In genomic region chr9:110197330-110198187, GRCh38 we compare ENCODE assay signal across 1 cellular context.
TF ChIP-seq lines count a peak whose summit lies in the region.

No MANE protein-coding gene starts in this region.

TF ChIP-seq in HepG2, 621 proteins besides CTCF, POLR2A, EP300 and RAD21 (continues in another document):
- TF ChIP-seq PHF21A (CRISPR knock-in tag; IDR thresholded peaks at IDR 0.05) (peak; percentile 78), ZNF557 (CRISPR knock-in tag; IDR thresholded peaks at IDR 0.05) (0 out of 2 replicates have a peak, but pooled peaks have one; percentile 73), THRA (CRISPR knock-in tag; IDR thresholded peaks at IDR 0.05; ENCODE audit: borderline replicate concordance) (no peak), NBN (conservative IDR thresholded peaks at IDR 0.05) (no peak), ZNF44 (CRISPR knock-in tag; IDR thresholded peaks at IDR 0.05) (no peak), ZNF382 (CRISPR knock-in tag; IDR thresholded peaks at IDR 0.05; ENCODE audit: borderline replicate concordance) (no peak), ZNF264 (CRISPR knock-in tag; IDR thresholded peaks at IDR 0.05) (peak; percentile 50; the same call in 1 of the 2 replicates), TBX2 (CRISPR knock-in tag; IDR thresholded peaks at IDR 0.05; ENCODE audit: borderline replicate concordance) (peak; percentile 70; the same call in 1 of the 2 replicates), ATF7 (IDR thresholded peaks at IDR 0.05) (no peak), ATF7 (CRISPR knock-in tag; IDR thresholded peaks at IDR 0.05) (0 out of 2 replicates have a peak, but pooled peaks have one; percentile 33), ZNF687 (CRISPR knock-in tag; IDR thresholded peaks at IDR 0.05) (peak; percentile 43), MATR3 (CRISPR knock-in tag; IDR thresholded peaks at IDR 0.05) (no peak), ASH2L (IDR thresholded peaks at IDR 0.05; ENCODE audit: insufficient read length, low read depth, low read length) (peak; percentile 20), KLF11 (CRISPR knock-in tag; IDR thresholded peaks at IDR 0.05) (no peak), RXRB (CRISPR knock-in tag; IDR thresholded peaks at IDR 0.05; ENCODE audit: borderline replicate concordance) (no peak; the same call in 1 of the 2 replicates), ZNF670 (CRISPR knock-in tag; IDR thresholded peaks at IDR 0.05; ENCODE audit: borderline replicate concordance) (no peak), ZSCAN30 (CRISPR knock-in tag; IDR thresholded peaks at IDR 0.05) (no peak), SYNCRIP (IDR thresholded peaks at IDR 0.05; ENCODE audit: insufficient read depth, low read depth, low read length) (no peak), CAMTA2 (CRISPR knock-in tag; IDR thresholded peaks at IDR 0.05; ENCODE audit: borderline replicate concordance) (no peak), ZNF430 (CRISPR knock-in tag; IDR thresholded peaks at IDR 0.05) (peak; percentile 45; the same call in 1 of the 2 replicates), GATAD2A (CRISPR knock-in tag; IDR thresholded peaks at IDR 0.05) (peak; percentile 66), TBL1XR1 (IDR thresholded peaks at IDR 0.05; ENCODE audit: borderline replicate concordance, low read length, partially characterized antibody) (no peak), ZNF569 (CRISPR knock-in tag; IDR thresholded peaks at IDR 0.05; ENCODE audit: borderline replicate concordance) (no peak), NFYC (CRISPR knock-in tag; IDR thresholded peaks at IDR 0.05) (no peak), CEBPB (IDR thresholded peaks at IDR 0.05; ENCODE audit: borderline replicate concordance, low read depth, low read length) (no peak), DNMT1 (CRISPR knock-in tag; IDR thresholded peaks at IDR 0.05) (no peak), ZMYM4 (CRISPR knock-in tag; IDR thresholded peaks at IDR 0.05) (peak; percentile 76), ZNF761 (CRISPR knock-in tag; conservative IDR thresholded peaks at IDR 0.05) (0 out of 2 replicates have a peak, but pooled peaks have one; percentile 47)
- TF ChIP-seq, protein P1, sequence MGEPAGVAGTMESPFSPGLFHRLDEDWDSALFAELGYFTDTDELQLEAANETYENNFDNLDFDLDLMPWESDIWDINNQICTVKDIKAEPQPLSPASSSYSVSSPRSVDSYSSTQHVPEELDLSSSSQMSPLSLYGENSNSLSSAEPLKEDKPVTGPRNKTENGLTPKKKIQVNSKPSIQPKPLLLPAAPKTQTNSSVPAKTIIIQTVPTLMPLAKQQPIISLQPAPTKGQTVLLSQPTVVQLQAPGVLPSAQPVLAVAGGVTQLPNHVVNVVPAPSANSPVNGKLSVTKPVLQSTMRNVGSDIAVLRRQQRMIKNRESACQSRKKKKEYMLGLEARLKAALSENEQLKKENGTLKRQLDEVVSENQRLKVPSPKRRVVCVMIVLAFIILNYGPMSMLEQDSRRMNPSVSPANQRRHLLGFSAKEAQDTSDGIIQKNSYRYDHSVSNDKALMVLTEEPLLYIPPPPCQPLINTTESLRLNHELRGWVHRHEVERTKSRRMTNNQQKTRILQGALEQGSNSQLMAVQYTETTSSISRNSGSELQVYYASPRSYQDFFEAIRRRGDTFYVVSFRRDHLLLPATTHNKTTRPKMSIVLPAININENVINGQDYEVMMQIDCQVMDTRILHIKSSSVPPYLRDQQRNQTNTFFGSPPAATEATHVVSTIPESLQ (CRISPR knock-in tag; conservative IDR thresholded peaks at IDR 0.05): no peak
- TF ChIP-seq, protein P2, sequence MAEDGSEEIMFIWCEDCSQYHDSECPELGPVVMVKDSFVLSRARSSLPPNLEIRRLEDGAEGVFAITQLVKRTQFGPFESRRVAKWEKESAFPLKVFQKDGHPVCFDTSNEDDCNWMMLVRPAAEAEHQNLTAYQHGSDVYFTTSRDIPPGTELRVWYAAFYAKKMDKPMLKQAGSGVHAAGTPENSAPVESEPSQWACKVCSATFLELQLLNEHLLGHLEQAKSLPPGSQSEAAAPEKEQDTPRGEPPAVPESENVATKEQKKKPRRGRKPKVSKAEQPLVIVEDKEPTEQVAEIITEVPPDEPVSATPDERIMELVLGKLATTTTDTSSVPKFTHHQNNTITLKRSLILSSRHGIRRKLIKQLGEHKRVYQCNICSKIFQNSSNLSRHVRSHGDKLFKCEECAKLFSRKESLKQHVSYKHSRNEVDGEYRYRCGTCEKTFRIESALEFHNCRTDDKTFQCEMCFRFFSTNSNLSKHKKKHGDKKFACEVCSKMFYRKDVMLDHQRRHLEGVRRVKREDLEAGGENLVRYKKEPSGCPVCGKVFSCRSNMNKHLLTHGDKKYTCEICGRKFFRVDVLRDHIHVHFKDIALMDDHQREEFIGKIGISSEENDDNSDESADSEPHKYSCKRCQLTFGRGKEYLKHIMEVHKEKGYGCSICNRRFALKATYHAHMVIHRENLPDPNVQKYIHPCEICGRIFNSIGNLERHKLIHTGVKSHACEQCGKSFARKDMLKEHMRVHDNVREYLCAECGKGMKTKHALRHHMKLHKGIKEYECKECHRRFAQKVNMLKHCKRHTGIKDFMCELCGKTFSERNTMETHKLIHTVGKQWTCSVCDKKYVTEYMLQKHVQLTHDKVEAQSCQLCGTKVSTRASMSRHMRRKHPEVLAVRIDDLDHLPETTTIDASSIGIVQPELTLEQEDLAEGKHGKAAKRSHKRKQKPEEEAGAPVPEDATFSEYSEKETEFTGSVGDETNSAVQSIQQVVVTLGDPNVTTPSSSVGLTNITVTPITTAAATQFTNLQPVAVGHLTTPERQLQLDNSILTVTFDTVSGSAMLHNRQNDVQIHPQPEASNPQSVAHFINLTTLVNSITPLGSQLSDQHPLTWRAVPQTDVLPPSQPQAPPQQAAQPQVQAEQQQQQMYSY (CRISPR knock-in tag; IDR thresholded peaks at IDR 0.05): no peak
- TF ChIP-seq, protein P3, sequence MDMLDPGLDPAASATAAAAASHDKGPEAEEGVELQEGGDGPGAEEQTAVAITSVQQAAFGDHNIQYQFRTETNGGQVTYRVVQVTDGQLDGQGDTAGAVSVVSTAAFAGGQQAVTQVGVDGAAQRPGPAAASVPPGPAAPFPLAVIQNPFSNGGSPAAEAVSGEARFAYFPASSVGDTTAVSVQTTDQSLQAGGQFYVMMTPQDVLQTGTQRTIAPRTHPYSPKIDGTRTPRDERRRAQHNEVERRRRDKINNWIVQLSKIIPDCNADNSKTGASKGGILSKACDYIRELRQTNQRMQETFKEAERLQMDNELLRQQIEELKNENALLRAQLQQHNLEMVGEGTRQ (IDR thresholded peaks at IDR 0.05; ENCODE audit: low read depth, low read length): no peak
- TF ChIP-seq, protein P3 (CRISPR knock-in tag; IDR thresholded peaks at IDR 0.05; ENCODE audit: borderline replicate concordance): no peak
- TF ChIP-seq, protein P4, sequence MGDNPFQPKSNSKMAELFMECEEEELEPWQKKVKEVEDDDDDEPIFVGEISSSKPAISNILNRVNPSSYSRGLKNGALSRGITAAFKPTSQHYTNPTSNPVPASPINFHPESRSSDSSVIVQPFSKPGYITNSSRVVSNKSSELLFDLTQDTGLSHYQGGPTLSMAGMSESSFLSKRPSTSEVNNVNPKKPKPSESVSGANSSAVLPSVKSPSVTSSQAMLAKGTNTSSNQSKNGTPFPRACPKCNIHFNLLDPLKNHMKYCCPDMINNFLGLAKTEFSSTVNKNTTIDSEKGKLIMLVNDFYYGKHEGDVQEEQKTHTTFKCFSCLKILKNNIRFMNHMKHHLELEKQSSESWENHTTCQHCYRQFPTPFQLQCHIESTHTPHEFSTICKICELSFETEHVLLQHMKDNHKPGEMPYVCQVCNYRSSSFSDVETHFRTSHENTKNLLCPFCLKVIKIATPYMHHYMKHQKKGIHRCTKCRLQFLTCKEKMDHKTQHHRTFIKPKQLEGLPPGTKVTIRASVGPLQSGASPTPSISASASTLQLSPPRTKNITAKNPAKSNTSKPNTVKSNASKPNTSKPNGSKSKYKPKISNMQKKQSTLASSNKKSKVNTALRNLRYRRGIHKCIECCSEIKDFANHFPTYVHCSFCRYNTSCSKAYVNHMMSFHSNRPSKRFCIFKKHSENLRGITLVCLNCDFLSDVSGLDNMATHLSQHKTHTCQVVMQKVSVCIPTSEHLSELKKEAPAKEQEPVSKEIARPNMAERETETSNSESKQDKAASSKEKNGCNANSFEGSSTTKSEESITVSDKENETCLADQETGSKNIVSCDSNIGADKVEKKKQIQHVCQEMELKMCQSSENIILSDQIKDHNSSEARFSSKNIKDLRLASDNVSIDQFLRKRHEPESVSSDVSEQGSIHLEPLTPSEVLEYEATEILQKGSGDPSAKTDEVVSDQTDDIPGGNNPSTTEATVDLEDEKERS (CRISPR knock-in tag; IDR thresholded peaks at IDR 0.05): no peak
- TF ChIP-seq, protein P5, sequence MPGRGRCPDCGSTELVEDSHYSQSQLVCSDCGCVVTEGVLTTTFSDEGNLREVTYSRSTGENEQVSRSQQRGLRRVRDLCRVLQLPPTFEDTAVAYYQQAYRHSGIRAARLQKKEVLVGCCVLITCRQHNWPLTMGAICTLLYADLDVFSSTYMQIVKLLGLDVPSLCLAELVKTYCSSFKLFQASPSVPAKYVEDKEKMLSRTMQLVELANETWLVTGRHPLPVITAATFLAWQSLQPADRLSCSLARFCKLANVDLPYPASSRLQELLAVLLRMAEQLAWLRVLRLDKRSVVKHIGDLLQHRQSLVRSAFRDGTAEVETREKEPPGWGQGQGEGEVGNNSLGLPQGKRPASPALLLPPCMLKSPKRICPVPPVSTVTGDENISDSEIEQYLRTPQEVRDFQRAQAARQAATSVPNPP (CRISPR knock-in tag; IDR thresholded peaks at IDR 0.05): no peak
- TF ChIP-seq, protein P6, sequence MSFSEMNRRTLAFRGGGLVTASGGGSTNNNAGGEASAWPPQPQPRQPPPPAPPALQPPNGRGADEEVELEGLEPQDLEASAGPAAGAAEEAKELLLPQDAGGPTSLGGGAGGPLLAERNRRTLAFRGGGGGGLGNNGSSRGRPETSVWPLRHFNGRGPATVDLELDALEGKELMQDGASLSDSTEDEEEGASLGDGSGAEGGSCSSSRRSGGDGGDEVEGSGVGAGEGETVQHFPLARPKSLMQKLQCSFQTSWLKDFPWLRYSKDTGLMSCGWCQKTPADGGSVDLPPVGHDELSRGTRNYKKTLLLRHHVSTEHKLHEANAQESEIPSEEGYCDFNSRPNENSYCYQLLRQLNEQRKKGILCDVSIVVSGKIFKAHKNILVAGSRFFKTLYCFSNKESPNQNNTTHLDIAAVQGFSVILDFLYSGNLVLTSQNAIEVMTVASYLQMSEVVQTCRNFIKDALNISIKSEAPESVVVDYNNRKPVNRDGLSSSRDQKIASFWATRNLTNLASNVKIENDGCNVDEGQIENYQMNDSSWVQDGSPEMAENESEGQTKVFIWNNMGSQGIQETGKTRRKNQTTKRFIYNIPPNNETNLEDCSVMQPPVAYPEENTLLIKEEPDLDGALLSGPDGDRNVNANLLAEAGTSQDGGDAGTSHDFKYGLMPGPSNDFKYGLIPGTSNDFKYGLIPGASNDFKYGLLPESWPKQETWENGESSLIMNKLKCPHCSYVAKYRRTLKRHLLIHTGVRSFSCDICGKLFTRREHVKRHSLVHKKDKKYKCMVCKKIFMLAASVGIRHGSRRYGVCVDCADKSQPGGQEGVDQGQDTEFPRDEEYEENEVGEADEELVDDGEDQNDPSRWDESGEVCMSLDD (CRISPR knock-in tag; IDR thresholded peaks at IDR 0.05; ENCODE audit: borderline replicate concordance): no peak
- TF ChIP-seq, protein P7, sequence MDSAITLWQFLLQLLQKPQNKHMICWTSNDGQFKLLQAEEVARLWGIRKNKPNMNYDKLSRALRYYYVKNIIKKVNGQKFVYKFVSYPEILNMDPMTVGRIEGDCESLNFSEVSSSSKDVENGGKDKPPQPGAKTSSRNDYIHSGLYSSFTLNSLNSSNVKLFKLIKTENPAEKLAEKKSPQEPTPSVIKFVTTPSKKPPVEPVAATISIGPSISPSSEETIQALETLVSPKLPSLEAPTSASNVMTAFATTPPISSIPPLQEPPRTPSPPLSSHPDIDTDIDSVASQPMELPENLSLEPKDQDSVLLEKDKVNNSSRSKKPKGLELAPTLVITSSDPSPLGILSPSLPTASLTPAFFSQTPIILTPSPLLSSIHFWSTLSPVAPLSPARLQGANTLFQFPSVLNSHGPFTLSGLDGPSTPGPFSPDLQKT (CRISPR knock-in tag; IDR thresholded peaks at IDR 0.05; ENCODE audit: borderline replicate concordance): no peak
